27 cellular contexts compared by ENCODE assay signal in genomic region chr2:11901351-11902069, GRCh38.
"Had no signal": no experiment of that assay in that cellular context is flagged by ENCODE, and none has a peak within 500 bp of the region (broad histone marks: within the 10 kb centered on the region; RNA-seq: fewer than 3 reads in every experiment).

No MANE protein-coding gene starts in this region.

- H3K27ac ChIP-seq: esophagus squamous epithelium, pancreas, psoas muscle, thyroid gland, upper lobe of left lung had no signal

- H3K27me3 ChIP-seq: esophagus squamous epithelium, pancreas, thyroid gland, upper lobe of left lung had no signal

- H3K4me2 ChIP-seq: smooth muscle cell had no signal

- H3K27me3 Mint-ChIP-seq: activated B cell treated with CpG ODN at 0.5 μM for 24 hours; activated CD8-positive, alpha-beta memory T cell treated with anti-CD3 and anti-CD28 coated beads, Interleukin-2, amount 10 ng/mL, durations not matched to agents 7 days and 5 days; activated naive CD4-positive, alpha-beta T cell treated with anti-CD3 and anti-CD28 coated beads, Interleukin-2, amount 50 U/mL, for 24 hours; activated naive CD8-positive, alpha-beta T cell treated with anti-CD3 and anti-CD28 coated beads, Interleukin-2, amount 50 U/mL, for 24 hours; naive B cell; stimulated activated memory B cell treated with anti-CD40 and anti-IgM and Interleukin-4, amounts not matched to agents 10 μg/mL and 1 μg/mL and 100 μg/mL, for 72 hours; stimulated activated naive CD8-positive, alpha-beta T cell treated with anti-CD3 and anti-CD28 coated beads, Interleukin-15, amount 100 ng/mL, for 72 hours; T-helper 17 cell had no signal

- ATAC-seq: activated CD8-positive, alpha-beta memory T cell treated with anti-CD3 and anti-CD28 coated beads, Interleukin-2, amount 10 ng/mL, durations not matched to agents 7 days and 5 days; activated CD8-positive, alpha-beta T cell treated with anti-CD3 and anti-CD28 coated beads, Interleukin-2, amount 10 ng/mL, durations not matched to agents 7 days and 5 days; activated naive CD8-positive, alpha-beta T cell treated with anti-CD3 and anti-CD28 coated beads, Interleukin-2, amount 50 U/mL, for 24 hours; left cardiac atrium; left ventricle myocardium superior; pancreas; psoas muscle; stimulated activated memory B cell treated with anti-CD40 and anti-IgM and Interleukin-4, amounts not matched to agents 10 μg/mL and 1 μg/mL and 100 μg/mL, for 72 hours; stimulated activated naive CD8-positive, alpha-beta T cell treated with anti-CD3 and anti-CD28 coated beads, Interleukin-15, amount 100 ng/mL, for 72 hours; T-helper 17 cell had no signal

- H3K36me3 ChIP-seq: esophagus squamous epithelium, pancreas, thyroid gland, upper lobe of left lung had no signal

- H3K4me1 Mint-ChIP-seq: activated CD8-positive, alpha-beta memory T cell treated with anti-CD3 and anti-CD28 coated beads, Interleukin-2, amount 10 ng/mL, durations not matched to agents 7 days and 5 days; activated naive CD4-positive, alpha-beta T cell treated with anti-CD3 and anti-CD28 coated beads, Interleukin-2, amount 50 U/mL, for 24 hours; mesothelial cell of epicardium; stimulated activated naive CD8-positive, alpha-beta T cell treated with anti-CD3 and anti-CD28 coated beads, Interleukin-15, amount 100 ng/mL, for 72 hours had no signal

- H3K4me3 Mint-ChIP-seq: activated B cell treated with CpG ODN at 0.5 μM for 24 hours; activated CD8-positive, alpha-beta memory T cell treated with anti-CD3 and anti-CD28 coated beads, Interleukin-2, amount 10 ng/mL, durations not matched to agents 7 days and 5 days; activated CD8-positive, alpha-beta T cell treated with anti-CD3 and anti-CD28 coated beads, Interleukin-2, amount 10 ng/mL, durations not matched to agents 7 days and 5 days; activated naive CD4-positive, alpha-beta T cell treated with anti-CD3 and anti-CD28 coated beads, Interleukin-2, amount 50 U/mL, for 24 hours; activated naive CD8-positive, alpha-beta T cell treated with anti-CD3 and anti-CD28 coated beads, Interleukin-2, amount 50 U/mL, for 24 hours; dendritic cell treated with granulocyte-macrophage colony-stimulating factor and Interleukin-4, amounts not matched to agents 40 ng/mL and 50 ng/mL, for 4 days; mesothelial cell of epicardium; stimulated activated memory B cell treated with anti-CD40 and anti-IgM and Interleukin-4, amounts not matched to agents 10 μg/mL and 1 μg/mL and 100 μg/mL, for 72 hours; stimulated activated naive CD8-positive, alpha-beta T cell treated with anti-CD3 and anti-CD28 coated beads, Interleukin-15, amount 100 ng/mL, for 72 hours; T-helper 17 cell had no signal

- H3K4me3 ChIP-seq: esophagus squamous epithelium, pancreas, psoas muscle, smooth muscle cell, thyroid gland, upper lobe of left lung had no signal

- H3K4me1 ChIP-seq: esophagus squamous epithelium, pancreas, psoas muscle, thyroid gland, upper lobe of left lung had no signal

- H3K36me3 Mint-ChIP-seq: activated CD8-positive, alpha-beta memory T cell treated with anti-CD3 and anti-CD28 coated beads, Interleukin-2, amount 10 ng/mL, durations not matched to agents 7 days and 5 days; activated naive CD4-positive, alpha-beta T cell treated with anti-CD3 and anti-CD28 coated beads, Interleukin-2, amount 50 U/mL, for 24 hours; mesothelial cell of epicardium; stimulated activated memory B cell treated with anti-CD40 and anti-IgM and Interleukin-4, amounts not matched to agents 10 μg/mL and 1 μg/mL and 100 μg/mL, for 72 hours had no signal

- H3K9me3 Mint-ChIP-seq: activated B cell treated with CpG ODN at 0.5 μM for 24 hours; activated naive CD4-positive, alpha-beta T cell treated with anti-CD3 and anti-CD28 coated beads, Interleukin-2, amount 50 U/mL, for 24 hours; activated naive CD8-positive, alpha-beta T cell treated with anti-CD3 and anti-CD28 coated beads, Interleukin-2, amount 50 U/mL, for 24 hours; activated T-helper 2 cell treated with anti-CD3 and anti-CD28 coated beads, Interferon-gamma antibody, Interleukin-2, Interleukin-4, amounts not matched to agents 10 μg/mL and 5 μg/mL and 100 μg/mL, durations not matched to agents 14 hours and 24 hours and 36 hours; mesothelial cell of epicardium; stimulated activated naive CD8-positive, alpha-beta T cell treated with anti-CD3 and anti-CD28 coated beads, Interleukin-15, amount 100 ng/mL, for 72 hours had no signal

- H3K9me3 ChIP-seq: esophagus squamous epithelium, pancreas, psoas muscle, thyroid gland, upper lobe of left lung had no signal

- H3K27ac Mint-ChIP-seq: activated B cell treated with CpG ODN at 0.5 μM for 24 hours; activated CD8-positive, alpha-beta memory T cell treated with anti-CD3 and anti-CD28 coated beads, Interleukin-2, amount 10 ng/mL, durations not matched to agents 7 days and 5 days; activated CD8-positive, alpha-beta T cell treated with anti-CD3 and anti-CD28 coated beads, Interleukin-2, amount 10 ng/mL, durations not matched to agents 7 days and 5 days; activated naive CD4-positive, alpha-beta T cell treated with anti-CD3 and anti-CD28 coated beads, Interleukin-2, amount 50 U/mL, for 24 hours; activated naive CD8-positive, alpha-beta T cell treated with anti-CD3 and anti-CD28 coated beads, Interleukin-2, amount 50 U/mL, for 24 hours; activated T-helper 2 cell treated with anti-CD3 and anti-CD28 coated beads, Interferon-gamma antibody, Interleukin-2, Interleukin-4, amounts not matched to agents 10 μg/mL and 5 μg/mL and 100 μg/mL, durations not matched to agents 14 hours and 24 hours and 36 hours; mesothelial cell of epicardium; stimulated activated memory B cell treated with anti-CD40 and anti-IgM and Interleukin-4, amounts not matched to agents 10 μg/mL and 1 μg/mL and 100 μg/mL, for 72 hours; stimulated activated naive CD8-positive, alpha-beta T cell treated with anti-CD3 and anti-CD28 coated beads, Interleukin-15, amount 100 ng/mL, for 72 hours; T-helper 17 cell had no signal

- DNase-seq: activated B cell treated with CpG ODN at 0.5 μM for 24 hours; activated CD8-positive, alpha-beta memory T cell treated with anti-CD3 and anti-CD28 coated beads, Interleukin-2, amount 10 ng/mL, durations not matched to agents 7 days and 5 days; activated CD8-positive, alpha-beta T cell treated with anti-CD3 and anti-CD28 coated beads, Interleukin-2, amount 10 ng/mL, durations not matched to agents 7 days and 5 days; activated naive CD8-positive, alpha-beta T cell treated with anti-CD3 and anti-CD28 coated beads, Interleukin-2, amount 50 U/mL, for 24 hours; activated T-cell treated with anti-CD3 and anti-CD28 coated beads, Interleukin-2, amount 50 U/mL, for 48 hours; amygdala; central memory CD4-positive, alpha-beta T cell; esophagus squamous epithelium; left cardiac atrium; left ventricle myocardium superior; naive B cell; pancreas; psoas muscle; stimulated activated CD4-positive, alpha-beta T cell treated with anti-CD3 and anti-CD28 coated beads, Interleukin-1b, Interleukin-23, amount 100 ng/mL, for 48 hours; stimulated activated CD4-positive, alpha-beta T cell treated with anti-CD3 and anti-CD28 coated beads, Interleukin-4, amount 100 ng/mL, for 4 hours; stimulated activated CD8-positive, alpha-beta memory T cell treated with anti-CD3 and anti-CD28 coated beads, Interleukin-4, amount 100 ng/mL, for 48 hours; stimulated activated naive CD8-positive, alpha-beta T cell treated with anti-CD3 and anti-CD28 coated beads, Interleukin-15, amount 100 ng/mL, for 72 hours; substantia nigra; T-helper 17 cell; thyroid gland; upper lobe of left lung had no signal
